15 cellular contexts compared by ENCODE assay signal in the genomic region with DNA sequence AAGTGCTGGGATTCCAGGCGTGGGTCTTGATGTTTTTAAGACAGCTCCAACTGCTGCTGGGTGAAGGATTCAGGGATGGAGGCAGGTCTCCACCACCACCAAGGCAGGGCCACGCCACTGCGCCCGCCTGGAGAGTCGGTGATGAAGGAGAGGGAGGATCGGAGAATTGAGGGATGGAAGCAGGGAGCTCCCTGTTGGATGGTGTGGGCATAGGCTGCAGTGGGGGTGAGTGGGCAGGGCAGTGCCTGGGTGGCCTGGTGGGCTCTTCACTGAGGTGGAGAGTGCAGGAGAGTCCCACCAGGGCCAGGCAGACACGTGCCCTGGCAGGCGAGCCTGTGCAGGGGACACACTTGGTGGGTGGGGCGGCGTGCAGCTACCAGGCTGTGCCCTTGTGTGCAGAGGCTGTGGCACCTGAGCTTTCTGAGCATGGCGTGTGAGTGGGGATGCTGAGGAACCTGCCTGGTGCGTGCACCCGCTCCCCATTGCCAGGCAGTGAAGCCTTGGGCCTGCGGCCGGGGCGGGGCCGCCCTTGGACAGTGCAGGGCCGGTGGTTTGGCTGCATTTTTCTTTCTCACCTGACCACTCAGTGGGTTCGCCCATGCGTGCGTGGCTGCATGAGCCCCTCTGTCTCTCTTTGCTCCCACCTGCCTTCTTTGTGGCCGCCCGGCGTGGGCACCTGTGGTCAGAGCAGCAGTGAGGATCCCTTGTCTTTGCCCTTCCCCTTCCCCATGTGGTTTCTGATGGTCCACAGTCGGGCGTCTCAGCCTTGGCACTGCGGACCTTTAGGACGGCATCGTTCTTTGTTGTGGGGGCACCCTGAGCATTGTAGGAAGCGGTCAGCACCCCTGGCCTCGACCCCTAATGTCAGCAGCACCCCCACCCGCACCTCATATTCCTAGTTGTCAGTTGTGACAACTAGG. TPM values are rescaled to one million over a fixed set of nuclear protein-coding genes. Genes with fewer than 3 reads are reported as not detected.
DNase-seq lines count a peak whose midpoint lies in the region; ATAC-seq, FAIRE-seq and TF ChIP-seq lines count a peak whose summit lies in the region.
"Had no signal": no experiment of that assay in that cellular context is flagged by ENCODE, and none has a peak within 500 bp of the region (broad histone marks: within the 10 kb centered on the region; RNA-seq: fewer than 3 reads in every experiment).

No MANE protein-coding gene starts in this region.

- peaks cover 65% of the 10 kb centered on the region for H3K79me2 ChIP-seq in OCI-LY7 (ENCODE audit: insufficient read depth, low read depth, low read length)

- H3K27me3 ChIP-seq in breast epithelium = no peaks in the 10 kb centered on the region
- H3K27me3 ChIP-seq: ascending aorta, left lung, SJSA1 had no signal

- H2AFZ ChIP-seq in OCI-LY7 (ENCODE audit: low read length) = no peak overlapping the region

- no peak overlapping the region for H3K4me2 ChIP-seq in OCI-LY7 (ENCODE audit: low read length)

- peak overlapping the region; percentile 80 for H3K27ac Mint-ChIP-seq in activated naive CD4-positive, alpha-beta T cell treated with anti-CD3 and anti-CD28 coated beads, Interleukin-2, amount 10 ng/mL, durations not matched to agents 7 days and 5 days
- H3K27ac Mint-ChIP-seq in T-helper 17 cell (peak overlapping the region; percentile 100), mesothelial cell of epicardium (no peak overlapping the region)
- peak overlapping the region; percentile 19 for H3K27ac Mint-ChIP-seq in stimulated activated memory B cell treated with anti-CD40 and anti-IgM and Interleukin-4, amounts not matched to agents 10 μg/mL and 1 μg/mL and 100 μg/mL, for 72 hours

- H3K9ac ChIP-seq in kidney (ENCODE audit: low read length in 2 of 2) = no peak overlapping the region

- H3K9me3 Mint-ChIP-seq in activated naive CD4-positive, alpha-beta T cell treated with anti-CD3 and anti-CD28 coated beads, Interleukin-2, amount 10 ng/mL, durations not matched to agents 7 days and 5 days = no peaks in the 10 kb centered on the region
- no peaks in the 10 kb centered on the region for H3K9me3 Mint-ChIP-seq in stimulated activated memory B cell treated with anti-CD40 and anti-IgM and Interleukin-4, amounts not matched to agents 10 μg/mL and 1 μg/mL and 100 μg/mL, for 72 hours
- no peaks in the 10 kb centered on the region for H3K9me3 Mint-ChIP-seq in mesothelial cell of epicardium

- CTCF ChIA-PET in activated naive CD4-positive, alpha-beta T cell treated with anti-CD3 and anti-CD28 coated beads, Interleukin-2, amount 10 ng/mL, durations not matched to agents 7 days and 5 days (lab: Charles Lee) = interaction anchor here (0.9 to 1.4 kb wide), 2 partner anchors 10 to 11 kb away, joined by 3 to 4 read pairs; no protein-coding TSS in a partner anchor
- CTCF ChIA-PET in OCI-LY7 (lab: Charles Lee; ENCODE audit: unreplicated experiment) = no interaction called here

- H4K20me1 ChIP-seq in OCI-LY7 (ENCODE audit: insufficient read depth, low read length) = peaks cover 6% of the 10 kb centered on the region; the same call in 1 of the 2 replicates

- TF ChIP-seq CTCF in kidney (IDR thresholded peaks at IDR 0.05; ENCODE audit: borderline replicate concordance, extremely low read depth, insufficient read depth) (no peak), OCI-LY7 (conservative IDR thresholded peaks at IDR 0.05; ENCODE audit: low read length) (no peak), mesothelial cell of epicardium (IDR thresholded peaks at IDR 0.05; ENCODE audit: unreplicated experiment) (no peak), breast epithelium (IDR thresholded peaks at IDR 0.05) (no peak)

- no peak for ATAC-seq in T-helper 17 cell
- ATAC-seq in stimulated activated memory B cell treated with anti-CD40 and anti-IgM and Interleukin-4, amounts not matched to agents 10 μg/mL and 1 μg/mL and 100 μg/mL, for 72 hours = no peak
- ATAC-seq: left lung had no signal

- intact Hi-C loops in kidney (cut with DNase I) = no loop called here
- intact Hi-C loops in OCI-LY7 (cut with micrococcal nuclease; ENCODE audit: unreplicated experiment) = no loop called here
- intact Hi-C loops in breast epithelium (cut with DNase I; ENCODE audit: low total_unique reads) = no loop called here

- H3K36me3 ChIP-seq in kidney (ENCODE audit: control insufficient read depth in 1 of 2, insufficient read depth in 2 of 2, low read length in 2 of 2) (peaks cover 0 to 4% of the 10 kb centered on the region in 2 donors), OCI-LY7 (ENCODE audit: insufficient read depth, low read length) (peaks cover 93% of the 10 kb centered on the region), breast epithelium (no peaks in the 10 kb centered on the region)

- H3K27ac ChIP-seq in kidney (ENCODE audit: low read depth in 2 of 2, low read length in 2 of 2) = no peak overlapping the region
- no peak overlapping the region for H3K27ac ChIP-seq in OCI-LY7 (ENCODE audit: low read depth, low read length, poor library complexity, severe bottlenecking)
- no peak overlapping the region for H3K27ac ChIP-seq in breast epithelium
- H3K27ac ChIP-seq: ascending aorta, SJSA1 had no signal

- H3K4me1 ChIP-seq in kidney (ENCODE audit: control insufficient read depth in 1 of 2, insufficient read depth in 1 of 2, low read depth in 1 of 2, low read length in 2 of 2) = peaks cover 13 to 30% of the 10 kb centered on the region in 2 donors
- peaks cover 46% of the 10 kb centered on the region for H3K4me1 ChIP-seq in OCI-LY7 (ENCODE audit: insufficient read depth, low read length, poor library complexity, severe bottlenecking)
- peaks cover 5 to 19% of the 10 kb centered on the region in 2 donors for H3K4me1 ChIP-seq in breast epithelium

- no peak for FAIRE-seq in kidney (lab: Jason Lieb, UNC)

- no TSS peak for BruUV-seq in OCI-LY7 (replicated peaks; lab: Mats Ljungman, UMichigan)

- POLR2A ChIA-PET in OCI-LY7 (lab: Charles Lee) = interaction anchor here (1.1 to 1.5 kb wide), 2 partner anchors 12 to 13 kb away, joined by 3 to 6 read pairs; no protein-coding TSS in a partner anchor

- no peak for DNase-seq in activated naive CD4-positive, alpha-beta T cell treated with anti-CD3 and anti-CD28 coated beads, Interleukin-2, amount 10 ng/mL, durations not matched to agents 7 days and 5 days
- DNase-seq in activated naive CD4-positive, alpha-beta T cell treated with anti-CD3 and anti-CD28 coated beads, Interleukin-2, amount 50 U/mL, for 16 hours = no peak
- DNase-seq in T-helper 17 cell (no peak), kidney (peak; percentile 53), OCI-LY7 (ENCODE audit: low spot score) (no peak), mesothelial cell of epicardium (ENCODE audit: low spot score in 2 of 2, unreplicated experiment in 2 of 2) (no peak), breast epithelium (ENCODE audit: low spot score in 2 of 2) (no peak)
- DNase-seq: activated CD8-positive, alpha-beta memory T cell treated with anti-CD3 and anti-CD28 coated beads, Interleukin-2, amount 50 U/mL, for 48 hours; dermis blood vessel endothelial cell; DMS 273 treated with DMSO at 0.1 percent for 48 hours; NCI-H2171 treated with DMSO at 0.1 percent for 48 hours had no signal

- H3K4me3 ChIP-seq in kidney (ENCODE audit: low read length in 2 of 2) = no peak overlapping the region
- no peak overlapping the region for H3K4me3 ChIP-seq in OCI-LY7 (ENCODE audit: low read depth, low read length, poor library complexity, severe bottlenecking)
- H3K4me3 ChIP-seq in breast epithelium = no peak overlapping the region
- H3K4me3 ChIP-seq: ascending aorta, left lung, SJSA1 had no signal

- H3K4me3 Mint-ChIP-seq in activated naive CD4-positive, alpha-beta T cell treated with anti-CD3 and anti-CD28 coated beads, Interleukin-2, amount 10 ng/mL, durations not matched to agents 7 days and 5 days = peak overlapping the region; percentile 18
- H3K4me3 Mint-ChIP-seq in T-helper 17 cell (peak overlapping the region; percentile 75), mesothelial cell of epicardium (no peak overlapping the region)
- peak overlapping the region; percentile 21 for H3K4me3 Mint-ChIP-seq in stimulated activated memory B cell treated with anti-CD40 and anti-IgM and Interleukin-4, amounts not matched to agents 10 μg/mL and 1 μg/mL and 100 μg/mL, for 72 hours

- TF ChIP-seq POLR2A in breast epithelium (IDR thresholded peaks at IDR 0.05) = no peak

- no peaks in the 10 kb centered on the region for H3K27me3 Mint-ChIP-seq in activated naive CD4-positive, alpha-beta T cell treated with anti-CD3 and anti-CD28 coated beads, Interleukin-2, amount 10 ng/mL, durations not matched to agents 7 days and 5 days
- H3K27me3 Mint-ChIP-seq in T-helper 17 cell = no peaks in the 10 kb centered on the region
- no peaks in the 10 kb centered on the region for H3K27me3 Mint-ChIP-seq in stimulated activated memory B cell treated with anti-CD40 and anti-IgM and Interleukin-4, amounts not matched to agents 10 μg/mL and 1 μg/mL and 100 μg/mL, for 72 hours
- no peaks in the 10 kb centered on the region for H3K27me3 Mint-ChIP-seq in mesothelial cell of epicardium (ENCODE audit: low read depth)

- no peaks in the 10 kb centered on the region for H3K9me2 ChIP-seq in OCI-LY7 (ENCODE audit: insufficient read depth, low read length)

- H3K9me3 ChIP-seq in T-helper 17 cell (ENCODE audit: control insufficient read depth, low read length, poor library complexity, severe bottlenecking) = no peaks in the 10 kb centered on the region
- H3K9me3 ChIP-seq in kidney (ENCODE audit: control insufficient read depth in 1 of 2, low read length in 2 of 2) = no peaks in the 10 kb centered on the region
- H3K9me3 ChIP-seq in OCI-LY7 (ENCODE audit: low read length) = no peaks in the 10 kb centered on the region
- H3K9me3 ChIP-seq in breast epithelium = no peaks in the 10 kb centered on the region
- H3K9me3 ChIP-seq: ascending aorta, left lung, SJSA1 had no signal

- H3K4me1 Mint-ChIP-seq in activated naive CD4-positive, alpha-beta T cell treated with anti-CD3 and anti-CD28 coated beads, Interleukin-2, amount 10 ng/mL, durations not matched to agents 7 days and 5 days = peaks cover 67% of the 10 kb centered on the region
- H3K4me1 Mint-ChIP-seq in T-helper 17 cell = peaks cover 51% of the 10 kb centered on the region
- peaks cover 69% of the 10 kb centered on the region for H3K4me1 Mint-ChIP-seq in stimulated activated memory B cell treated with anti-CD40 and anti-IgM and Interleukin-4, amounts not matched to agents 10 μg/mL and 1 μg/mL and 100 μg/mL, for 72 hours
- peaks cover 7% of the 10 kb centered on the region for H3K4me1 Mint-ChIP-seq in mesothelial cell of epicardium

- peaks cover 62% of the 10 kb centered on the region for H3K36me3 Mint-ChIP-seq in activated naive CD4-positive, alpha-beta T cell treated with anti-CD3 and anti-CD28 coated beads, Interleukin-2, amount 10 ng/mL, durations not matched to agents 7 days and 5 days
- peaks cover 3% of the 10 kb centered on the region for H3K36me3 Mint-ChIP-seq in T-helper 17 cell (ENCODE audit: low read depth)
- H3K36me3 Mint-ChIP-seq in stimulated activated memory B cell treated with anti-CD40 and anti-IgM and Interleukin-4, amounts not matched to agents 10 μg/mL and 1 μg/mL and 100 μg/mL, for 72 hours = peaks cover 70% of the 10 kb centered on the region
- H3K36me3 Mint-ChIP-seq in mesothelial cell of epicardium = peaks cover 26% of the 10 kb centered on the region

RNA-seq across cellular contexts. Expression of a gene that starts 11.3 kb away (rescaled TPM):
- total RNA-seq in T-helper 17 cell (100 to 1,000 TPM; 176 to 257 TPM), kidney (16.8 TPM), OCI-LY7 (2022) (119 and 128 TPM in 2 replicates), mesothelial cell of epicardium (23.8 to 25.6 TPM (median 25.3 TPM) in 3 replicates), breast epithelium (10 to 100 TPM in 2 of 3 donors, 1 to 10 TPM in 1; 5.1 to 13.5 (median 10.5) TPM)
- polyA plus RNA-seq in kidney (ENCODE audit: insufficient read depth, low read depth, low replicate concordance) = 18.0 TPM
- 136 and 174 TPM in 2 replicates for total RNA-seq in OCI-LY7 (2014; rRNA removed; shearing (Covaris generic))

RNA-seq across cellular contexts. Expression of a gene that starts 51.4 kb away (rescaled TPM):
- total RNA-seq in T-helper 17 cell (10 to 100 TPM; 40.5 to 40.6 TPM), kidney (19.5 TPM), OCI-LY7 (2022) (57.4 and 58.2 TPM in 2 replicates), mesothelial cell of epicardium (44.3 to 45.2 TPM (median 44.4 TPM) in 3 replicates), breast epithelium (10 to 100 TPM; 13.8 to 26.9 (median 17.4) TPM)
- 26.3 TPM for polyA plus RNA-seq in kidney (ENCODE audit: insufficient read depth, low read depth, low replicate concordance)
- total RNA-seq in OCI-LY7 (2014; rRNA removed; shearing (Covaris generic)) = 50.5 and 55.0 TPM in 2 replicates
